ENCODE assay signal across 22 cellular contexts in genomic region chr15:68678746-68679145, GRCh38.
"Had no signal": no experiment of that assay in that cellular context is flagged by ENCODE, and none has a peak within 500 bp of the region (broad histone marks: within the 10 kb centered on the region; RNA-seq: fewer than 3 reads in every experiment).

No MANE protein-coding gene starts in this region.

- H3K27me3 ChIP-seq: body of pancreas, cardiac muscle cell, heart left ventricle, left lung, pancreas, tibial nerve had no signal

- FAIRE-seq: colon, keratinocyte, pancreas had no signal

- H3K4me3 ChIP-seq: body of pancreas, cardiac muscle cell, heart left ventricle, left lung, lung, pancreas, psoas muscle, skin epidermis, tibial nerve had no signal

- DNase-seq: activated B cell treated with CpG ODN at 0.5 μM for 24 hours; activated CD4-positive, alpha-beta memory T cell treated with anti-CD3 and anti-CD28 coated beads, Interleukin-2, amount 10 ng/mL, durations not matched to agents 7 days and 5 days; activated CD4-positive, alpha-beta T cell treated with anti-CD3 and anti-CD28 coated beads for 48 hours; activated gamma-delta T cell; activated naive CD4-positive, alpha-beta T cell treated with anti-CD3 and anti-CD28 coated beads, Interleukin-2, amount 50 U/mL, for 16 hours; anterior cingulate cortex; body of pancreas; heart left ventricle; left lung; naive thymus-derived CD8-positive, alpha-beta T cell; pancreas; psoas muscle; right cardiac atrium; stimulated activated CD4-positive, alpha-beta T cell treated with anti-CD3 and anti-CD28 coated beads, Interleukin-1b, Interleukin-23, amount 100 ng/mL, for 48 hours; SW 1271; T-helper 17 cell had no signal

- H3K27ac ChIP-seq: body of pancreas, cardiac muscle cell, heart left ventricle, left lung, pancreas, psoas muscle, skin epidermis, tibial nerve had no signal
